In genomic region chr2:195606179-195606578, GRCh38 we compare ENCODE assay signal across 29 cellular contexts.
"Had no signal": no experiment of that assay in that cellular context is flagged by ENCODE, and none has a peak within 500 bp of the region (broad histone marks: within the 10 kb centered on the region; RNA-seq: fewer than 3 reads in every experiment).

No MANE protein-coding gene starts in this region.

- H3K27me3 Mint-ChIP-seq: activated CD4-positive, alpha-beta memory T cell treated with anti-CD3 and anti-CD28 coated beads for 36 hours; activated CD4-positive, alpha-beta T cell treated with anti-CD3 and anti-CD28 coated beads, Interleukin-2, amount 10 ng/mL, durations not matched to agents 7 days and 5 days; activated naive CD8-positive, alpha-beta T cell treated with anti-CD3 and anti-CD28 coated beads for 36 hours; activated T-helper 17 cell treated with anti-CD3 and anti-CD28 coated beads, Interleukin-2, amount 50 U/mL, for 72 hours; central memory CD8-positive, alpha-beta T cell had no signal

- H3K27me3 ChIP-seq: ascending aorta, cardiac muscle cell, Peyer's patch had no signal

- H3K9me3 ChIP-seq: ascending aorta, Peyer's patch had no signal

- H3K27ac Mint-ChIP-seq: activated CD4-positive, alpha-beta memory T cell treated with anti-CD3 and anti-CD28 coated beads for 36 hours; activated CD4-positive, alpha-beta T cell treated with anti-CD3 and anti-CD28 coated beads, Interleukin-2, amount 10 ng/mL, durations not matched to agents 7 days and 5 days; activated naive CD8-positive, alpha-beta T cell treated with anti-CD3 and anti-CD28 coated beads for 36 hours; activated T-helper 17 cell treated with anti-CD3 and anti-CD28 coated beads, Interleukin-2, amount 50 U/mL, for 72 hours had no signal

- H3K4me3 Mint-ChIP-seq: activated CD4-positive, alpha-beta memory T cell treated with anti-CD3 and anti-CD28 coated beads for 36 hours; activated CD4-positive, alpha-beta T cell treated with anti-CD3 and anti-CD28 coated beads, Interleukin-2, amount 10 ng/mL, durations not matched to agents 7 days and 5 days; activated naive CD8-positive, alpha-beta T cell treated with anti-CD3 and anti-CD28 coated beads for 36 hours; activated T-helper 17 cell treated with anti-CD3 and anti-CD28 coated beads, Interleukin-2, amount 50 U/mL, for 72 hours; central memory CD8-positive, alpha-beta T cell had no signal

- H3K4me2 ChIP-seq: KMS-11 had no signal

- H3K36me3 ChIP-seq: ascending aorta, cardiac muscle cell, Peyer's patch, WERI-Rb-1 had no signal

- H3K36me3 Mint-ChIP-seq: activated CD4-positive, alpha-beta memory T cell treated with anti-CD3 and anti-CD28 coated beads for 36 hours; activated naive CD8-positive, alpha-beta T cell treated with anti-CD3 and anti-CD28 coated beads for 36 hours had no signal

- H3K4me3 ChIP-seq: ascending aorta, cardiac muscle cell, Peyer's patch had no signal

- H3K9ac ChIP-seq: KMS-11 had no signal

- H3K4me1 ChIP-seq: ascending aorta, Peyer's patch had no signal

- H3K9me3 Mint-ChIP-seq: activated CD4-positive, alpha-beta memory T cell treated with anti-CD3 and anti-CD28 coated beads for 36 hours; activated naive CD8-positive, alpha-beta T cell treated with anti-CD3 and anti-CD28 coated beads for 36 hours; activated T-helper 17 cell treated with anti-CD3 and anti-CD28 coated beads, Interleukin-2, amount 50 U/mL, for 72 hours; central memory CD8-positive, alpha-beta T cell had no signal

- DNase-seq: activated CD4-positive, alpha-beta memory T cell treated with anti-CD3 and anti-CD28 coated beads for 36 hours; activated CD4-positive, alpha-beta T cell treated with anti-CD3 and anti-CD28 coated beads, Interleukin-2, amount 10 ng/mL, durations not matched to agents 7 days and 5 days; activated CD8-positive, alpha-beta memory T cell treated with anti-CD3 and anti-CD28 coated beads, Interleukin-2, amount 50 U/mL, for 4 hours; activated effector memory CD4-positive, alpha-beta T cell treated with anti-CD3 and anti-CD28 coated beads, Interleukin-2, amount 50 U/mL, for 16 hours; activated naive CD4-positive, alpha-beta T cell; activated naive CD4-positive, alpha-beta T cell treated with anti-CD3 and anti-CD28 coated beads, Interleukin-2, amount 50 U/mL, for 16 hours; activated naive CD8-positive, alpha-beta T cell treated with anti-CD3 and anti-CD28 coated beads for 36 hours; activated T-cell treated with anti-CD3 and anti-CD28 coated beads for 4 hours; activated T-cell treated with anti-CD3 and anti-CD28 coated beads, Interleukin-2, amount 50 U/mL, for 48 hours; amniotic stem cell; NCI-H1092 treated with DMSO at 0.1 percent for 48 hours; NCI-H1417; NCI-H187 treated with DMSO at 0.1 percent for 48 hours; NCI-H2081; NCI-H226; NCI-H446 treated with DMSO at 0.1 percent for 48 hours; NCI-H524 treated with DMSO at 0.1 percent for 48 hours; PC-3; Peyer's patch; SIG-M5; T1000; WERI-Rb-1 had no signal

- ATAC-seq: activated T-helper 17 cell treated with anti-CD3 and anti-CD28 coated beads, Interleukin-2, amount 50 U/mL, for 72 hours; PC-3; Right ventricle myocardium inferior had no signal

- H3K27ac ChIP-seq: ascending aorta, cardiac muscle cell, KMS-11, Peyer's patch, RWPE1, WERI-Rb-1 had no signal
